19 cellular contexts compared by ENCODE assay signal in genomic region chr16:87697792-87698191, GRCh38.
DNase-seq lines count a peak whose midpoint lies in the region; ATAC-seq lines count a peak whose summit lies in the region.
"Had no signal": no experiment of that assay in that cellular context is flagged by ENCODE, and none has a peak within 500 bp of the region (broad histone marks: within the 10 kb centered on the region; RNA-seq: fewer than 3 reads in every experiment).

No MANE protein-coding gene starts in this region.

- DNase-seq in activated naive CD4-positive, alpha-beta T cell treated with anti-CD3 and anti-CD28 coated beads for 36 hours: no peak
- DNase-seq in activated naive CD4-positive, alpha-beta T cell treated with Interleukin-2 at 50 U/mL for 16 hours: no peak
- no peak for DNase-seq in activated naive CD8-positive, alpha-beta T cell treated with anti-CD3 and anti-CD28 coated beads, Interleukin-2, amount 50 U/mL, for 24 hours
- DNase-seq in H4 (ENCODE audit: low spot score): no peak
- DNase-seq in NCI-H510A (lab: John Stamatoyannopoulos, UW): no peak
- no peak for DNase-seq in stimulated activated CD4-positive, alpha-beta T cell treated with anti-CD3 and anti-CD28 coated beads, Interleukin-1b, Interleukin-23, amount 100 ng/mL, for 48 hours
- DNase-seq: activated gamma-delta T cell treated with Interleukin-2 at 50 U/mL for 16 hours; central memory CD4-positive, alpha-beta T cell; GF-D8; glutamatergic neuron; Kasumi-1; left cardiac atrium; mesenchymal stem cell; NCI-H1694 treated with DMSO at 0.1 percent for 48 hours; ovary; substantia nigra; upper lobe of right lung had no signal

- CTCF ChIA-PET in activated naive CD4-positive, alpha-beta T cell treated with anti-CD3 and anti-CD28 coated beads for 36 hours (lab: Charles Lee): interaction anchor here (0.6 kb wide), 1 partner anchor 73 kb away, joined by 3 read pairs; no protein-coding TSS in a partner anchor

- H3K27ac Mint-ChIP-seq in activated naive CD4-positive, alpha-beta T cell treated with anti-CD3 and anti-CD28 coated beads for 36 hours: peak overlapping the region; percentile 43
- peak overlapping the region in 2 of 3 donors; percentile 21 to 46 for H3K27ac Mint-ChIP-seq in IgD-negative memory B cell
- peak overlapping the region; percentile 36 for H3K27ac Mint-ChIP-seq in activated naive CD8-positive, alpha-beta T cell treated with anti-CD3 and anti-CD28 coated beads, Interleukin-2, amount 50 U/mL, for 24 hours
- peak overlapping the region; percentile 86 for H3K27ac Mint-ChIP-seq in stimulated activated memory B cell treated with anti-CD40 and anti-IgM and Interleukin-4, amounts not matched to agents 10 μg/mL and 1 μg/mL and 100 μg/mL, for 72 hours

- peaks cover 14% of the 10 kb centered on the region for H3K36me3 Mint-ChIP-seq in activated naive CD4-positive, alpha-beta T cell treated with anti-CD3 and anti-CD28 coated beads for 36 hours (ENCODE audit: low read depth)
- H3K36me3 Mint-ChIP-seq in IgD-negative memory B cell: peaks cover 6% of the 10 kb centered on the region
- H3K36me3 Mint-ChIP-seq in activated naive CD8-positive, alpha-beta T cell treated with anti-CD3 and anti-CD28 coated beads, Interleukin-2, amount 50 U/mL, for 24 hours (ENCODE audit: low read depth): peaks cover 18% of the 10 kb centered on the region
- peaks cover 44% of the 10 kb centered on the region for H3K36me3 Mint-ChIP-seq in stimulated activated memory B cell treated with anti-CD40 and anti-IgM and Interleukin-4, amounts not matched to agents 10 μg/mL and 1 μg/mL and 100 μg/mL, for 72 hours

- no peaks in the 10 kb centered on the region for H3K9me3 Mint-ChIP-seq in activated naive CD4-positive, alpha-beta T cell treated with anti-CD3 and anti-CD28 coated beads for 36 hours
- H3K9me3 Mint-ChIP-seq in IgD-negative memory B cell: no peaks in the 10 kb centered on the region
- no peaks in the 10 kb centered on the region for H3K9me3 Mint-ChIP-seq in activated naive CD8-positive, alpha-beta T cell treated with anti-CD3 and anti-CD28 coated beads, Interleukin-2, amount 50 U/mL, for 24 hours
- H3K9me3 Mint-ChIP-seq in stimulated activated memory B cell treated with anti-CD40 and anti-IgM and Interleukin-4, amounts not matched to agents 10 μg/mL and 1 μg/mL and 100 μg/mL, for 72 hours: no peaks in the 10 kb centered on the region

- peaks cover 31% of the 10 kb centered on the region for H3K4me1 Mint-ChIP-seq in activated naive CD4-positive, alpha-beta T cell treated with anti-CD3 and anti-CD28 coated beads for 36 hours (ENCODE audit: low read depth)
- H3K4me1 Mint-ChIP-seq in IgD-negative memory B cell: peaks cover 36 to 43% (median 42%) of the 10 kb centered on the region in 3 donors
- peaks cover 31% of the 10 kb centered on the region for H3K4me1 Mint-ChIP-seq in activated naive CD8-positive, alpha-beta T cell treated with anti-CD3 and anti-CD28 coated beads, Interleukin-2, amount 50 U/mL, for 24 hours
- H3K4me1 Mint-ChIP-seq in stimulated activated memory B cell treated with anti-CD40 and anti-IgM and Interleukin-4, amounts not matched to agents 10 μg/mL and 1 μg/mL and 100 μg/mL, for 72 hours: peaks cover 57% of the 10 kb centered on the region

- H3K4me3 Mint-ChIP-seq in activated naive CD4-positive, alpha-beta T cell treated with anti-CD3 and anti-CD28 coated beads for 36 hours: no peak overlapping the region
- H3K4me3 Mint-ChIP-seq in IgD-negative memory B cell: peak overlapping the region in 1 of 4 donors; percentile 43
- H3K4me3 Mint-ChIP-seq in activated naive CD8-positive, alpha-beta T cell treated with anti-CD3 and anti-CD28 coated beads, Interleukin-2, amount 50 U/mL, for 24 hours: no peak overlapping the region
- H3K4me3 Mint-ChIP-seq in stimulated activated memory B cell treated with anti-CD40 and anti-IgM and Interleukin-4, amounts not matched to agents 10 μg/mL and 1 μg/mL and 100 μg/mL, for 72 hours: peak overlapping the region; percentile 49

- intact Hi-C loops in activated naive CD4-positive, alpha-beta T cell treated with anti-CD3 and anti-CD28 coated beads for 36 hours (cut with micrococcal nuclease): no loop called here

- no peaks in the 10 kb centered on the region for H3K27me3 Mint-ChIP-seq in activated naive CD4-positive, alpha-beta T cell treated with anti-CD3 and anti-CD28 coated beads for 36 hours (ENCODE audit: low read depth)
- no peaks in the 10 kb centered on the region for H3K27me3 Mint-ChIP-seq in IgD-negative memory B cell
- no peaks in the 10 kb centered on the region for H3K27me3 Mint-ChIP-seq in activated naive CD8-positive, alpha-beta T cell treated with anti-CD3 and anti-CD28 coated beads, Interleukin-2, amount 50 U/mL, for 24 hours
- no peaks in the 10 kb centered on the region for H3K27me3 Mint-ChIP-seq in stimulated activated memory B cell treated with anti-CD40 and anti-IgM and Interleukin-4, amounts not matched to agents 10 μg/mL and 1 μg/mL and 100 μg/mL, for 72 hours

- no peak for ATAC-seq in activated naive CD8-positive, alpha-beta T cell treated with anti-CD3 and anti-CD28 coated beads, Interleukin-2, amount 50 U/mL, for 24 hours
- ATAC-seq in stimulated activated memory B cell treated with anti-CD40 and anti-IgM and Interleukin-4, amounts not matched to agents 10 μg/mL and 1 μg/mL and 100 μg/mL, for 72 hours: no peak
- ATAC-seq: left cardiac atrium, upper lobe of right lung had no signal

Comparison
In these comparisons a context has a peak if more than half of its experiments do, and no peak if none do; other contexts are left out.
1. H3K27ac Mint-ChIP-seq: peak in every context shown above with its lines; median percentile 86 in stimulated activated memory B cell treated with anti-CD40 and anti-IgM and Interleukin-4, amounts not matched to agents 10 μg/mL and 1 μg/mL and 100 μg/mL, for 72 hours; 43 in activated naive CD4-positive, alpha-beta T cell treated with anti-CD3 and anti-CD28 coated beads for 36 hours; 36 in activated naive CD8-positive, alpha-beta T cell treated with anti-CD3 and anti-CD28 coated beads, Interleukin-2, amount 50 U/mL, for 24 hours; 34 in IgD-negative memory B cell.